Comparison of ENCODE assay signal across 1 cellular context in the genomic region with DNA sequence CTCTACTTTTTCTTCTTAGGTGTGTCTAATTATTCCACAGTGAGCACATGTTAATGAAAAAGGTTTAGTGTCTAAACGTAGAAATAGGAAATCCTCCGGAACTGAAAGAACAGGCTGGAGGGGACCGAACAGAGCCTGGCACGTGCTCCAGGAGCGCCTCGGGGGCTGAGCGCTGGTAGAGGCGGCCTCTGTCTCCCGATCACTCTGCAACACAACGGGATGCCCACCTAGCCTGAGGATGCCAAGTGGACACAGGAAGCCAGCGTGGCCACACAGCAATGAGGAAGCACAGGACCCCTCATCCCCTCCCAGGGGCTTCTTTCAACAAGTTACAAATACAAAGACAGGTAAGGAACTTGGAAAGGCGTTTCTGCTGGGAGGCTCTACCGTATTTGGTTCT.
TF ChIP-seq lines count a peak whose summit lies in the region.

No MANE protein-coding gene starts in this region.

TF ChIP-seq in HepG2, 621 proteins besides CTCF, POLR2A, EP300 and RAD21:
- no peak for TF ChIP-seq NCOA5 (CRISPR knock-in tag; IDR thresholded peaks at IDR 0.05)
- TF ChIP-seq ZBTB38 (CRISPR knock-in tag; IDR thresholded peaks at IDR 0.05), result peak; percentile 79; the same call in 1 of the 2 replicates
